In the genomic region with DNA sequence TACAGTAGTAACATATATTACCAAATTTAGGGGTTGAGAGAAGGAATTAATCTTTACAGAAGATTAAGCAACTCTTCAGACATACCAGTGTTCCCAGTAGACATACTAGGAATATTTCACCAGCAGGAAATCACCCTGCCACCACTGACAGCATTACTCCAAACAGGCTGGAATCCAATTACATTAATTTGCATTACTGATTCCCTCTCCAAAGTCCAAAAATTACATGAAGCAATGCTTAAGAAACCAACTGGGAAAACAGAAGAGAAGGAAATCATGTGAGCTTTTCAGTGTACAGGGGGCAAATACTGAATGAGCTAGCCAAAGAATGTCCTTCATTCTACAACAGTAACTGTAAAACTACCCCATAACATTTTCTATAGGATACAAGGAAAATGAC, we compare ENCODE assay signal across 18 cellular contexts.
DNase-seq lines count a peak whose midpoint lies in the region; ATAC-seq, FAIRE-seq and TF ChIP-seq lines count a peak whose summit lies in the region.
"Had no signal": no experiment of that assay in that cellular context is flagged by ENCODE, and none has a peak within 500 bp of the region (broad histone marks: within the 10 kb centered on the region; RNA-seq: fewer than 3 reads in every experiment).

No MANE protein-coding gene starts in this region.

- DNase-seq in GM04504 (ENCODE audit: low read depth) (peak; percentile 42), astrocyte (ENCODE audit: low read depth) (peak; percentile 71), hepatocyte (ENCODE audit: low spot score) (no peak), H54 (ENCODE audit: insufficient read length, low spot score) (no peak)
- DNase-seq in stimulated activated naive CD8-positive, alpha-beta T cell treated with anti-CD3 and anti-CD28 coated beads, Interleukin-15, amount 100 ng/mL, for 72 hours = no peak
- DNase-seq: activated CD4-positive, alpha-beta memory T cell treated with anti-CD3 and anti-CD28 coated beads for 36 hours; activated gamma-delta T cell treated with Interleukin-2 at 50 U/mL for 16 hours; CD8-positive, alpha-beta memory T cell; H7; mucosa of descending colon; NCI-H2081 treated with DMSO at 0.1 percent for 48 hours; SHP77 treated with DMSO at 0.1 percent for 48 hours; stimulated activated naive CD8-positive, alpha-beta T cell treated with anti-CD3 and anti-CD28 coated beads, Interleukin-15, Interleukin-2, amounts not matched to agents 100 U/mL and 50 U/mL, for 24 hours had no signal

- no peaks in the 10 kb centered on the region for H3K27me3 Mint-ChIP-seq in astrocyte (ENCODE audit: low read depth, unreplicated experiment)
- no peaks in the 10 kb centered on the region for H3K27me3 Mint-ChIP-seq in stimulated activated naive CD8-positive, alpha-beta T cell treated with anti-CD3 and anti-CD28 coated beads, Interleukin-15, amount 100 ng/mL, for 72 hours
- H3K27me3 Mint-ChIP-seq: activated CD4-positive, alpha-beta memory T cell treated with anti-CD3 and anti-CD28 coated beads for 36 hours; CD8-positive, alpha-beta memory T cell; central memory CD8-positive, alpha-beta T cell had no signal

- no peaks in the 10 kb centered on the region for H3K9me3 ChIP-seq in astrocyte (ENCODE audit: insufficient read depth, low read depth, low read length)
- no peaks in the 10 kb centered on the region for H3K9me3 ChIP-seq in hepatocyte (ENCODE audit: low read depth)
- no peaks in the 10 kb centered on the region for H3K9me3 ChIP-seq in skeletal muscle satellite cell (replicated peaks; ENCODE audit: low read length)
- H3K9me3 ChIP-seq: mucosa of descending colon, prostate gland had no signal

- H3K4me2 ChIP-seq in astrocyte (ENCODE audit: low read length) (no peak overlapping the region), hepatocyte (no peak overlapping the region), skeletal muscle satellite cell (ENCODE audit: low read length) (peak overlapping the region; percentile 13)

- H3K4me3 ChIP-seq in astrocyte (ENCODE audit: insufficient read depth, low read depth, low read length) (no peak overlapping the region), hepatocyte (no peak overlapping the region), skeletal muscle satellite cell (ENCODE audit: low read length) (no peak overlapping the region)
- H3K4me3 ChIP-seq: mucosa of descending colon, prostate gland had no signal

- no peak overlapping the region for H3K27ac ChIP-seq in astrocyte (ENCODE audit: low read depth, low read length)
- H3K27ac ChIP-seq in hepatocyte = peak overlapping the region; percentile 34
- H3K27ac ChIP-seq: epithelial cell of prostate, prostate gland had no signal

- H3K4me1 Mint-ChIP-seq in astrocyte (ENCODE audit: low read depth, unreplicated experiment) = peaks cover 13% of the 10 kb centered on the region
- H3K4me1 Mint-ChIP-seq in stimulated activated naive CD8-positive, alpha-beta T cell treated with anti-CD3 and anti-CD28 coated beads, Interleukin-15, amount 100 ng/mL, for 72 hours = no peaks in the 10 kb centered on the region

- H3K9ac ChIP-seq in astrocyte (ENCODE audit: low read length) (no peak overlapping the region), skeletal muscle satellite cell (ENCODE audit: low read depth, low read length) (no peak overlapping the region)

- peaks cover 6% of the 10 kb centered on the region for H3K79me2 ChIP-seq in astrocyte (ENCODE audit: insufficient read depth, low read length)
- peaks cover 12% of the 10 kb centered on the region for H3K79me2 ChIP-seq in hepatocyte

- no peak overlapping the region for H3K4me3 Mint-ChIP-seq in astrocyte (ENCODE audit: unreplicated experiment)
- H3K4me3 Mint-ChIP-seq in stimulated activated naive CD8-positive, alpha-beta T cell treated with anti-CD3 and anti-CD28 coated beads, Interleukin-15, amount 100 ng/mL, for 72 hours = no peak overlapping the region
- H3K4me3 Mint-ChIP-seq: activated CD4-positive, alpha-beta memory T cell treated with anti-CD3 and anti-CD28 coated beads for 36 hours; CD8-positive, alpha-beta memory T cell; central memory CD8-positive, alpha-beta T cell had no signal

- TF ChIP-seq CTCF in astrocyte (IDR thresholded peaks at IDR 0.05; ENCODE audit: insufficient read depth, low read depth, low read length) (no peak), hepatocyte (IDR thresholded peaks at IDR 0.05; ENCODE audit: poor library complexity) (no peak)

- peaks cover 42% of the 10 kb centered on the region for H3K36me3 ChIP-seq in astrocyte (ENCODE audit: insufficient read depth, low read length)
- peaks cover 2% of the 10 kb centered on the region for H3K36me3 ChIP-seq in hepatocyte (replicated peaks; ENCODE audit: insufficient read depth, low read depth)
- H3K36me3 ChIP-seq in skeletal muscle satellite cell (ENCODE audit: insufficient read depth, low read length) = peaks cover 65% of the 10 kb centered on the region
- H3K36me3 ChIP-seq: prostate gland had no signal

- no peaks in the 10 kb centered on the region for H3K9me2 ChIP-seq in hepatocyte (replicated peaks; ENCODE audit: insufficient read depth)

- H2AFZ ChIP-seq in astrocyte (ENCODE audit: low read depth, low read length) (no peak overlapping the region), hepatocyte (no peak overlapping the region)

- FAIRE-seq in astrocyte (lab: Jason Lieb, UNC) (peak; percentile 50), H54 (lab: Jason Lieb, UNC) (no peak)

- peaks cover 45% of the 10 kb centered on the region for H4K20me1 ChIP-seq in astrocyte (ENCODE audit: insufficient read depth, low read length)
- no peaks in the 10 kb centered on the region for H4K20me1 ChIP-seq in hepatocyte (ENCODE audit: insufficient read depth, poor library complexity, severe bottlenecking)

- H3K27me3 ChIP-seq in astrocyte (ENCODE audit: insufficient read depth, low read length) (no peaks in the 10 kb centered on the region), hepatocyte (no peaks in the 10 kb centered on the region), skeletal muscle satellite cell (ENCODE audit: control insufficient read depth, insufficient read depth, low read length) (no peaks in the 10 kb centered on the region)

- peak overlapping the region; percentile 6 for H3K27ac Mint-ChIP-seq in astrocyte (ENCODE audit: unreplicated experiment)
- H3K27ac Mint-ChIP-seq in stimulated activated naive CD8-positive, alpha-beta T cell treated with anti-CD3 and anti-CD28 coated beads, Interleukin-15, amount 100 ng/mL, for 72 hours = no peak overlapping the region
- H3K27ac Mint-ChIP-seq: activated CD4-positive, alpha-beta memory T cell treated with anti-CD3 and anti-CD28 coated beads for 36 hours had no signal

- no peaks in the 10 kb centered on the region for H3K9me3 Mint-ChIP-seq in astrocyte (ENCODE audit: unreplicated experiment)
- H3K9me3 Mint-ChIP-seq in stimulated activated naive CD8-positive, alpha-beta T cell treated with anti-CD3 and anti-CD28 coated beads, Interleukin-15, amount 100 ng/mL, for 72 hours = no peaks in the 10 kb centered on the region
- H3K9me3 Mint-ChIP-seq: activated CD4-positive, alpha-beta memory T cell treated with anti-CD3 and anti-CD28 coated beads for 36 hours; CD8-positive, alpha-beta memory T cell; central memory CD8-positive, alpha-beta T cell had no signal

- no peak for ATAC-seq in HG02678 (IDR thresholded peaks at IDR 0.05; ENCODE audit: unreplicated experiment)
- ATAC-seq in stimulated activated naive CD8-positive, alpha-beta T cell treated with anti-CD3 and anti-CD28 coated beads, Interleukin-15, amount 100 ng/mL, for 72 hours = no peak
- ATAC-seq: mucosa of descending colon; stimulated activated naive CD8-positive, alpha-beta T cell treated with anti-CD3 and anti-CD28 coated beads, Interleukin-15, Interleukin-2, amounts not matched to agents 100 U/mL and 50 U/mL, for 24 hours had no signal

- peaks cover 4% of the 10 kb centered on the region for H3K4me1 ChIP-seq in astrocyte (ENCODE audit: insufficient read depth, low read length)
- H3K4me1 ChIP-seq in hepatocyte (ENCODE audit: insufficient read depth) = peaks cover 5% of the 10 kb centered on the region
- no peaks in the 10 kb centered on the region for H3K4me1 ChIP-seq in skeletal muscle satellite cell (ENCODE audit: control insufficient read depth, insufficient read depth, low read length)
- H3K4me1 ChIP-seq: prostate gland had no signal

- TF ChIP-seq POLR2A in H54 (IDR thresholded peaks at IDR 0.05; ENCODE audit: low read depth, low read length) = no peak

- peaks cover 14% of the 10 kb centered on the region for H3K36me3 Mint-ChIP-seq in astrocyte (ENCODE audit: low read depth, unreplicated experiment)

Comparison
In these comparisons a context has a peak if more than half of its experiments do, and no peak if none do; other contexts are left out.
1. DNase-seq: peak in GM04504 (single experiment) and astrocyte (single experiment); none in hepatocyte (single experiment), H54 (single experiment) and stimulated activated naive CD8-positive, alpha-beta T cell treated with anti-CD3 and anti-CD28 coated beads, Interleukin-15, amount 100 ng/mL, for 72 hours (0 of 2).